In genomic region chr5:69033690-69034089, GRCh38 we compare ENCODE assay signal across 19 cellular contexts.
DNase-seq lines count a peak whose midpoint lies in the region; ATAC-seq and TF ChIP-seq lines count a peak whose summit lies in the region.
"Had no signal": no experiment of that assay in that cellular context is flagged by ENCODE, and none has a peak within 500 bp of the region (broad histone marks: within the 10 kb centered on the region; RNA-seq: fewer than 3 reads in every experiment).

No MANE protein-coding gene starts in this region.

- H3K4me1 Mint-ChIP-seq in activated T-cell treated with anti-CD3 and anti-CD28 coated beads, Interleukin-2, amount 50 U/mL, for 72 hours (ENCODE audit: low read depth), result no peaks in the 10 kb centered on the region
- H3K4me1 Mint-ChIP-seq: CD14-positive monocyte; CD4-positive, alpha-beta memory T cell had no signal

- 52 to 55% methylated on average over 2 of the region's 2 CpGs for WGBS in lung, 2 donors

- no peak overlapping the region for H3K4me3 Mint-ChIP-seq in activated T-cell treated with anti-CD3 and anti-CD28 coated beads, Interleukin-2, amount 50 U/mL, for 72 hours
- H3K4me3 Mint-ChIP-seq: CD14-positive monocyte; CD4-positive, alpha-beta memory T cell had no signal

- no peak overlapping the region for H3K4me3 ChIP-seq in HEK293 (ENCODE audit: low read depth, low read length)
- no peak overlapping the region for H3K4me3 ChIP-seq in epithelial cell of esophagus (ENCODE audit: low read length)
- H3K4me3 ChIP-seq in lung, result no peak overlapping the region
- no peak overlapping the region for H3K4me3 ChIP-seq in effector memory CD4-positive, alpha-beta T cell (ENCODE audit: insufficient read depth, low read depth, low read length, poor library complexity, severe bottlenecking)
- H3K4me3 ChIP-seq in coronary artery, result no peak overlapping the region
- H3K4me3 ChIP-seq: BLaER1, GM12878 had no signal

- H3K9me3 Mint-ChIP-seq in activated T-cell treated with anti-CD3 and anti-CD28 coated beads, Interleukin-2, amount 50 U/mL, for 72 hours, result no peaks in the 10 kb centered on the region
- H3K9me3 Mint-ChIP-seq: CD14-positive monocyte; CD4-positive, alpha-beta memory T cell had no signal

- DNase-seq in DMS53 (lab: John Stamatoyannopoulos, UW) (peak; percentile 61), epithelial cell of esophagus (ENCODE audit: low read depth) (peak; percentile 41), lung (ENCODE audit: low spot score) (no peak), coronary artery (ENCODE audit: low spot score) (no peak)
- no peak for DNase-seq in effector memory CD4-positive, alpha-beta T cell
- DNase-seq in activated T-cell treated with anti-CD3 and anti-CD28 coated beads, Interleukin-2, amount 50 U/mL, for 72 hours, result no peak
- DNase-seq: 8988T; CD4-positive, alpha-beta memory T cell; DMS153; DND-41; EL; GOT3; H7 had no signal

- peaks cover 4% of the 10 kb centered on the region for H3K27me3 Mint-ChIP-seq in activated T-cell treated with anti-CD3 and anti-CD28 coated beads, Interleukin-2, amount 50 U/mL, for 72 hours (ENCODE audit: low read depth)

- POLR2A ChIA-PET in HEK293 (lab: Yijun Ruan, JAX), result no interaction called here

- H3K27ac ChIP-seq in HEK293 (ENCODE audit: extremely low read depth, low read depth, low read length), result no peak overlapping the region
- H3K27ac ChIP-seq in lung (ENCODE audit: low read depth in 1 of 2, low read length in 1 of 2), result no peak overlapping the region
- H3K27ac ChIP-seq in effector memory CD4-positive, alpha-beta T cell (ENCODE audit: insufficient read depth, low read length, poor library complexity, severe bottlenecking), result no peak overlapping the region
- H3K27ac ChIP-seq in coronary artery, result no peak overlapping the region
- H3K27ac ChIP-seq: BLaER1 had no signal

- no peak for TF ChIP-seq CTCF in HEK293 (tag by site-specific recombination; IDR thresholded peaks at IDR 0.05)
- no peak for TF ChIP-seq CTCF in epithelial cell of esophagus (IDR thresholded peaks at IDR 0.05; ENCODE audit: insufficient read depth, low read depth, low read length, missing control alignments)
- TF ChIP-seq CTCF in lung (IDR thresholded peaks at IDR 0.05; ENCODE audit: control extremely low read depth, extremely low read depth), result no peak
- TF ChIP-seq CTCF in coronary artery (IDR thresholded peaks at IDR 0.05), result no peak

- no peaks in the 10 kb centered on the region for H3K36me3 Mint-ChIP-seq in activated T-cell treated with anti-CD3 and anti-CD28 coated beads, Interleukin-2, amount 50 U/mL, for 72 hours (ENCODE audit: insufficient read depth in 2 of 2)
- H3K36me3 Mint-ChIP-seq: CD14-positive monocyte; CD4-positive, alpha-beta memory T cell had no signal

- peak; percentile 89 for ATAC-seq in lung (ENCODE audit: insufficient read depth, low FRiP score)
- ATAC-seq in GM21528 (IDR thresholded peaks at IDR 0.05; ENCODE audit: low FRiP score, unreplicated experiment), result no peak
- ATAC-seq in activated T-cell treated with anti-CD3 and anti-CD28 coated beads, Interleukin-2, amount 50 U/mL, for 72 hours (replicated peaks in 1 of 2), result no peak
- ATAC-seq: GM12878, HCT116 had no signal

- H3K4me1 ChIP-seq in HEK293 (ENCODE audit: control insufficient read depth, insufficient read depth, low read length) (no peaks in the 10 kb centered on the region), lung (ENCODE audit: control insufficient read depth in 2 of 2, insufficient read depth in 2 of 2, low read length in 2 of 2) (no peaks in the 10 kb centered on the region)
- H3K4me1 ChIP-seq in effector memory CD4-positive, alpha-beta T cell (ENCODE audit: control insufficient read depth, insufficient read depth, low read length, poor library complexity, severe bottlenecking), result no peaks in the 10 kb centered on the region
- H3K4me1 ChIP-seq: BLaER1 had no signal

- no peak overlapping the region for H3K27ac Mint-ChIP-seq in activated T-cell treated with anti-CD3 and anti-CD28 coated beads, Interleukin-2, amount 50 U/mL, for 72 hours
- H3K27ac Mint-ChIP-seq: CD14-positive monocyte; CD4-positive, alpha-beta memory T cell had no signal

- CTCF ChIA-PET in HEK293 (lab: Yijun Ruan, JAX), result interaction anchor here (0.6 to 4.7 kb wide), 3 partner anchors 10 to 57 kb away, joined by 5 to 30 read pairs (median 5); no protein-coding TSS in a partner anchor

- H3K9me3 ChIP-seq in HEK293 (ENCODE audit: control insufficient read depth, insufficient read depth, low read depth, low read length) (no peaks in the 10 kb centered on the region), lung (ENCODE audit: control insufficient read depth in 2 of 2, insufficient read depth in 1 of 2, low read length in 1 of 2) (no peaks in the 10 kb centered on the region)
- no peaks in the 10 kb centered on the region for H3K9me3 ChIP-seq in effector memory CD4-positive, alpha-beta T cell (ENCODE audit: control insufficient read depth, low read length)
- H3K9me3 ChIP-seq: BLaER1 had no signal

- no peaks in the 10 kb centered on the region for H3K36me3 ChIP-seq in HEK293 (ENCODE audit: control insufficient read depth in 2 of 2, insufficient read depth in 1 of 2, low read length in 2 of 2)
- no peaks in the 10 kb centered on the region for H3K36me3 ChIP-seq in lung (ENCODE audit: control insufficient read depth in 2 of 2, insufficient read depth in 2 of 2, low read length in 2 of 2)
- no peaks in the 10 kb centered on the region for H3K36me3 ChIP-seq in effector memory CD4-positive, alpha-beta T cell (ENCODE audit: control insufficient read depth, insufficient read depth, low read length)
- H3K36me3 ChIP-seq: BLaER1 had no signal

- no peaks in the 10 kb centered on the region for H3K27me3 ChIP-seq in lung (ENCODE audit: control insufficient read depth, insufficient read depth)
- no peaks in the 10 kb centered on the region for H3K27me3 ChIP-seq in effector memory CD4-positive, alpha-beta T cell (replicated peaks; ENCODE audit: control insufficient read depth, insufficient read depth, low read length, poor library complexity, severe bottlenecking)
- H3K27me3 ChIP-seq: BLaER1 had no signal

TF ChIP-seq in HEK293, 187 proteins besides CTCF, POLR2A, EP300 and RAD21:
- TF ChIP-seq ZNF362 (tag by site-specific recombination; IDR thresholded peaks at IDR 0.05) (0 out of 2 replicates have a peak, but pooled peaks have one; percentile 3), REST (tag by site-specific recombination; IDR thresholded peaks at IDR 0.05) (no peak)

Comparison
In these comparisons a context has a peak if more than half of its experiments do, and no peak if none do; other contexts are left out.
1. DNase-seq: peak in DMS53 (single experiment) and epithelial cell of esophagus (single experiment); none in lung (single experiment), effector memory CD4-positive, alpha-beta T cell (0 of 3), coronary artery (single experiment) and activated T-cell treated with anti-CD3 and anti-CD28 coated beads, Interleukin-2, amount 50 U/mL, for 72 hours (0 of 2).